Comparison of ENCODE assay signal across 6 cellular contexts in the genomic region with DNA sequence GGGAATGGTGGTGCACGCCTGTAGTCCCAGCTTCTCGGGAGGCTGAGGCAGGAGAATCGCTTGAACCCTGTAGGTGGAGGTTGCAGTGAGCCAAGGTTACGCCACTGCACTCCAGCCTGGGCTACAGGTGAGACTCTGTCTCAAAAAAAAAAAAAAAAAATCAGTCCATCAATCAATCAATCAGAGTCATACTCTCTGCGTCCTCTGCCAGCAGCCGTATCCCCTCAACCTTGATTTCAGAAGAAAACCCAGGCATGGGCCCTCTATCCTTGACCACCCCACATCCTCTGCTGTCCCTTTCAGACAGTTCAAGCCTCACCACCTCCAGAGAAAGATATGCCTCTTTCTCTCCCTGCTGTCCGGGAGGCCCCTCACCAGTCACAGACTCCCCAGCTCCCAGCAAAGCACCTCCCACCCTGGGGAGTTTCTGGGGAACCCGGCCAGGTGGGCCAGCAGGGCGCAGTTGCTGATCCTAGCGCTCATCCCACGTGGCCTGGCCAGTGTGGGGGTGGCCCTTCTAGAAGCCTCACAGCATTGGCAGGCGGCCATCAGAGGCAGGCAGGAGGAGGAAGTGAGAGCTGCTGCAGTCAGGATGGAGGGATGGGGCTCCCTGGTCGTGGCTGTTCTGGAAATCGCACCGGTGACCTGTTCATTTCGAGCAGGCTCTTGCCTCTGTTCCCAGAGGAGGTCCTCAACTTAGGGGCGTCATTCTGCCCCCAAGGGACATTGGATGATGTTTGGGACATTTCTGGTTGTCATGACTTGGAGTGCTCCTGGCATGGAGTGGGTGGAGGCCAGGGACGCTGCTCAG. TPM values are rescaled to one million over a fixed set of nuclear protein-coding genes. Genes with fewer than 3 reads are reported as not detected.
DNase-seq lines count a peak whose midpoint lies in the region; ATAC-seq and TF ChIP-seq lines count a peak whose summit lies in the region.

No MANE protein-coding gene starts in this region.

- DNase-seq in CD8-positive, alpha-beta memory T cell: no peak
- DNase-seq in LHCN-M2 (ENCODE audit: low read depth): peak; percentile 71
- peak; percentile 67 for DNase-seq in mammary epithelial cell
- DNase-seq in omental fat pad (ENCODE audit: low spot score): peak; percentile 80
- no peak for DNase-seq in NCI-H526 (lab: John Stamatoyannopoulos, UW)
- DNase-seq in effector memory CD8-positive, alpha-beta T cell: no peak

- peak overlapping the region in 3 of 8 donors; percentile 11 to 84 (median 83) for H3K27ac Mint-ChIP-seq in CD8-positive, alpha-beta memory T cell
- H3K27ac Mint-ChIP-seq in effector memory CD8-positive, alpha-beta T cell: no peak overlapping the region

- H3K9me3 ChIP-seq in CD8-positive, alpha-beta memory T cell (ENCODE audit: low read length): no peaks in the 10 kb centered on the region
- H3K9me3 ChIP-seq in mammary epithelial cell (replicated peaks; ENCODE audit: insufficient read depth, low read length): no peaks in the 10 kb centered on the region

- intact Hi-C loops in mammary epithelial cell (cut with micrococcal nuclease): no loop called here

- H3K79me2 ChIP-seq in mammary epithelial cell (ENCODE audit: insufficient read depth, low read length): peaks cover 21% of the 10 kb centered on the region

- H4K20me1 ChIP-seq in mammary epithelial cell (ENCODE audit: insufficient read depth, low read length): peaks cover 12% of the 10 kb centered on the region

- 34% methylated on average over 9 of the region's 18 CpGs for WGBS in mammary epithelial cell (ENCODE audit: low coverage, missing lambda C conversion rate)

- H3K9ac ChIP-seq in mammary epithelial cell (ENCODE audit: insufficient read depth, low read length): no peak overlapping the region

- ATAC-seq in omental fat pad (ENCODE audit: low FRiP score): no peak
- no peak for ATAC-seq in effector memory CD8-positive, alpha-beta T cell (replicated peaks)

- H3K4me2 ChIP-seq in mammary epithelial cell (ENCODE audit: insufficient read depth, low read depth, low read length): peak overlapping the region; percentile 15

- H3K4me3 ChIP-seq in CD8-positive, alpha-beta memory T cell (ENCODE audit: low read length): no peak overlapping the region
- no peak overlapping the region for H3K4me3 ChIP-seq in mammary epithelial cell (replicated peaks in 1 of 3; ENCODE audit: insufficient read depth in 1 of 3, low read depth in 2 of 3, low read length in 3 of 3)

- BruUV-seq in mammary epithelial cell (replicated peaks; lab: Mats Ljungman, UMichigan): no TSS peak

- TF ChIP-seq CTCF in mammary epithelial cell (conservative IDR thresholded peaks at IDR 0.05 in 1 of 2, IDR thresholded peaks at IDR 0.05 in 1 of 2; ENCODE audit: extremely low read depth in 1 of 2, insufficient read depth in 1 of 2, low read depth in 1 of 2, low read length in 2 of 2): no peak
- TF ChIP-seq CTCF in omental fat pad (IDR thresholded peaks at IDR 0.05): no peak

- CTCF ChIA-PET in CD8-positive, alpha-beta memory T cell (lab: Charles Lee): no interaction called here
- CTCF ChIA-PET in mammary epithelial cell (lab: Charles Lee; ENCODE audit: low non-redundant PET): no interaction called here

- POLR2A ChIA-PET in CD8-positive, alpha-beta memory T cell (lab: Charles Lee): interaction anchor here (0.7 kb wide), 1 partner anchor 1359 kb away, joined by 11 read pairs; no protein-coding TSS in a partner anchor

- H2AFZ ChIP-seq in mammary epithelial cell (ENCODE audit: low read depth, low read length): peak overlapping the region; percentile 95

- peaks cover 0 to 3% (median 0%) of the 10 kb centered on the region in 5 donors for H3K9me3 Mint-ChIP-seq in CD8-positive, alpha-beta memory T cell
- no peaks in the 10 kb centered on the region for H3K9me3 Mint-ChIP-seq in effector memory CD8-positive, alpha-beta T cell

- H3K36me3 Mint-ChIP-seq in CD8-positive, alpha-beta memory T cell: peaks cover 0 to 11% (median under 1%) of the 10 kb centered on the region in 3 donors
- peaks cover 29% of the 10 kb centered on the region for H3K36me3 Mint-ChIP-seq in effector memory CD8-positive, alpha-beta T cell (ENCODE audit: insufficient read depth)

- peak overlapping the region; percentile 38 for H3K27ac ChIP-seq in CD8-positive, alpha-beta memory T cell (ENCODE audit: low read depth, low read length)
- H3K27ac ChIP-seq in mammary epithelial cell (ENCODE audit: insufficient read depth, low read depth, low read length): no peak overlapping the region

- in situ Hi-C loops in mammary epithelial cell (cut with MboI; ENCODE audit: low sequenced_read_pairs in 2 of 2): no loop called here

- peaks cover 16% of the 10 kb centered on the region for H3K4me1 ChIP-seq in CD8-positive, alpha-beta memory T cell (ENCODE audit: insufficient read depth, low read length)
- H3K4me1 ChIP-seq in mammary epithelial cell (ENCODE audit: insufficient read depth, low read length): peaks cover 14% of the 10 kb centered on the region

- dilution Hi-C loops in mammary epithelial cell (cut with HindIII; ENCODE audit: low sequenced_read_pairs): no loop called here

- H3K27me3 ChIP-seq in CD8-positive, alpha-beta memory T cell (ENCODE audit: insufficient read depth, low read length, poor library complexity, severe bottlenecking): no peaks in the 10 kb centered on the region
- H3K27me3 ChIP-seq in mammary epithelial cell (ENCODE audit: insufficient read depth, low read length): no peaks in the 10 kb centered on the region

- H3K36me3 ChIP-seq in CD8-positive, alpha-beta memory T cell (ENCODE audit: insufficient read depth, low read length): peaks cover 2% of the 10 kb centered on the region
- no peaks in the 10 kb centered on the region for H3K36me3 ChIP-seq in mammary epithelial cell (ENCODE audit: insufficient read depth, low read length)

- peak overlapping the region in 2 of 7 donors; percentile 13 to 54 for H3K4me3 Mint-ChIP-seq in CD8-positive, alpha-beta memory T cell
- H3K4me3 Mint-ChIP-seq in effector memory CD8-positive, alpha-beta T cell: peak overlapping the region in 1 of 2 donors; percentile 43

- H3K4me1 Mint-ChIP-seq in CD8-positive, alpha-beta memory T cell: peaks cover 11 to 20% (median 12%) of the 10 kb centered on the region in 3 donors
- peaks cover 1 to 10% of the 10 kb centered on the region in 2 donors for H3K4me1 Mint-ChIP-seq in effector memory CD8-positive, alpha-beta T cell (ENCODE audit: low read depth in 2 of 2)

- H3K27me3 Mint-ChIP-seq in CD8-positive, alpha-beta memory T cell: peaks cover 0 to 3% of the 10 kb centered on the region in 2 donors
- no peaks in the 10 kb centered on the region for H3K27me3 Mint-ChIP-seq in effector memory CD8-positive, alpha-beta T cell

RNA-seq across cellular contexts. Expression of gene JSRP1, which starts 10.2 kb away (rescaled TPM):
- total RNA-seq in CD8-positive, alpha-beta memory T cell: 1 to 10 TPM in 1 of 2 experiments, under 1 TPM in 1; 0.73 to 1.0 TPM
- 0.91 TPM for polyA plus RNA-seq in CD8-positive, alpha-beta memory T cell
- total RNA-seq in LHCN-M2 (2014; rRNA removed) (219 TPM in 2 replicates), mammary epithelial cell (under 1 TPM in 1 of 2 donors, not detected in 1; 0.38 TPM), omental fat pad (not detected)
- polyA plus RNA-seq in LHCN-M2 (2012): 44.9 TPM
- not detected for polyA plus RNA-seq in mammary epithelial cell
- polyA minus RNA-seq in mammary epithelial cell: not detected

RNA-seq across cellular contexts. Expression of gene PEAK3, which starts 15.6 kb away (rescaled TPM):
- total RNA-seq in CD8-positive, alpha-beta memory T cell: not detected
- polyA plus RNA-seq in CD8-positive, alpha-beta memory T cell: 0.79 TPM
- total RNA-seq in LHCN-M2 (2014; rRNA removed) (0.19 and 0.63 TPM in 2 replicates), mammary epithelial cell (not detected), omental fat pad (1 to 10 TPM in 3 of 4 donors, under 1 TPM in 1; 0.09 to 9.1 (median 1.3) TPM)
- 0.28 TPM for polyA plus RNA-seq in LHCN-M2 (2012)
- polyA plus RNA-seq in mammary epithelial cell: not detected
- polyA minus RNA-seq in mammary epithelial cell: not detected

RNA-seq across cellular contexts. Expression of gene AMH, which starts 17.3 kb away (rescaled TPM):
- 1 to 10 TPM; 5.9 to 7.4 TPM for total RNA-seq in CD8-positive, alpha-beta memory T cell
- not detected for polyA plus RNA-seq in CD8-positive, alpha-beta memory T cell
- 13.8 and 14.1 TPM in 2 replicates for total RNA-seq in LHCN-M2 (2014; rRNA removed)
- 1.7 TPM for polyA plus RNA-seq in LHCN-M2 (2012)
- 1 to 10 TPM; 1.2 to 3.1 TPM for total RNA-seq in mammary epithelial cell
- 0.23 TPM for polyA plus RNA-seq in mammary epithelial cell
- polyA minus RNA-seq in mammary epithelial cell: not detected
- total RNA-seq in omental fat pad: 1 to 10 TPM in 1 of 4 donors, under 1 TPM in 2, not detected in 1; 0.25 to 1.1 (median 0.72) TPM

RNA-seq across cellular contexts. Expression of gene SF3A2, which starts 29.8 kb away (rescaled TPM):
- 100 to 1,000 TPM; 131 to 138 TPM for total RNA-seq in CD8-positive, alpha-beta memory T cell
- 36.2 TPM for polyA plus RNA-seq in CD8-positive, alpha-beta memory T cell
- 31.7 and 41.6 TPM in 2 replicates for total RNA-seq in LHCN-M2 (2014; rRNA removed)
- polyA plus RNA-seq in LHCN-M2 (2012): 54.6 TPM
- total RNA-seq in mammary epithelial cell: 10 to 100 TPM; 21.0 to 68.9 TPM
- polyA plus RNA-seq in mammary epithelial cell: 30.5 TPM
- 19.9 TPM for polyA minus RNA-seq in mammary epithelial cell
- total RNA-seq in omental fat pad: 10 to 100 TPM; 13.2 to 31.1 (median 24.5) TPM

RNA-seq across cellular contexts. Expression of gene PLEKHJ1, which starts 30.3 kb away (rescaled TPM):
- total RNA-seq in CD8-positive, alpha-beta memory T cell: 10 to 100 TPM; 96.6 to 99.1 TPM
- polyA plus RNA-seq in CD8-positive, alpha-beta memory T cell: 120 TPM
- total RNA-seq in LHCN-M2 (2014; rRNA removed) (92.4 and 100 TPM in 2 replicates), mammary epithelial cell (10 to 100 TPM; 33.0 to 61.5 TPM), omental fat pad (10 to 100 TPM; 45.0 to 67.5 (median 52.3) TPM)
- 63.4 TPM for polyA plus RNA-seq in LHCN-M2 (2012)
- polyA plus RNA-seq in mammary epithelial cell: 68.8 TPM
- polyA minus RNA-seq in mammary epithelial cell: 62.8 TPM

Comparison
In these comparisons a context has a peak if more than half of its experiments do, and no peak if none do; other contexts are left out.
1. DNase-seq: peak in LHCN-M2 (single experiment), mammary epithelial cell (single experiment) and omental fat pad (single experiment); none in CD8-positive, alpha-beta memory T cell (0 of 5), NCI-H526 (0 of 2) and effector memory CD8-positive, alpha-beta T cell (0 of 3).
2. RNA of gene JSRP1, which starts 10.2 kb away (total RNA-seq): 219 TPM in LHCN-M2; 0.73 to 1.0 TPM in CD8-positive, alpha-beta memory T cell, 0.38 TPM in mammary epithelial cell and not detected in omental fat pad; every median in the first group is over 100 times any median in the second.